In the genomic region with DNA sequence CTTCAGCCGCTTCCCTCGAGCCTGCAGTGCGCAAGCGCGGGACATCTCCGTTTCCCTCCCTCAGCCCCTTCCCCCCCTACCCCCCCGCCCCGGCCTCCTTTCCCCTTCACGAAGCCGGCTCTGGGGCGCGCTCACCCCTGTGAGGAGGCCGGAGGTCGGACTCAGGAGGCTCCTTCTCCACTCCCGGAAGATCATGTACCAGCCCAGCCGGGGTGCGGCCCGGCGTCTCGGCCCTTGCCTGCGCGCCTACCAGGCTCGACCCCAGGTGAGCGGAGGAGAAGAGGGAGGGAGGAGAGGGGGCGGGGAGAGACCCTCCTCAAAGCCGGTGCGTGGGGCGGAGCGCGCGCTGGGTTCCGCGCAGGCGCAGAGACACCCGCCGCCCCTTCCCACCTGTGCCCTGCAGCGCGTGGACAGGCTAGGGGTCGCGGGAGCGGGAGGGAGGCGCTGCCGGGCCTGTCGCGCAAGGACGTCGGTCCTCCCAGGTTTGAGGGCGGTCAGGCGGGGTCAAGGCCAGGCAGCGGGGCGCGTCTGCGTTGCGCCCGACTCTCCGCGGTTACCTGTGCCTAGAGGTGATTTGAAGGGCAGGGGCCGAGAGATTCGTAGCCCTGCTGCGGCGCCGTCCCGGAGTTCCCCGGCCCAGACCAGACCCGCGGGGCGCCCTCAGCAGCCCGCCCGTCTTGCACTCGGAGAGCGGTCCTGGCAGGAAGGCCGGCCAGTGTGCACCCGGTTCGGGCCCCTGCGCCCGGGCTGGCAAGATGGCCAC, we compare ENCODE assay signal across 1 cellular context.
A peak's percentile ranks its signal among the peaks of the same experiment; 100 is the strongest.
TF ChIP-seq lines count a peak whose summit lies in the region.

A gene with protein sequence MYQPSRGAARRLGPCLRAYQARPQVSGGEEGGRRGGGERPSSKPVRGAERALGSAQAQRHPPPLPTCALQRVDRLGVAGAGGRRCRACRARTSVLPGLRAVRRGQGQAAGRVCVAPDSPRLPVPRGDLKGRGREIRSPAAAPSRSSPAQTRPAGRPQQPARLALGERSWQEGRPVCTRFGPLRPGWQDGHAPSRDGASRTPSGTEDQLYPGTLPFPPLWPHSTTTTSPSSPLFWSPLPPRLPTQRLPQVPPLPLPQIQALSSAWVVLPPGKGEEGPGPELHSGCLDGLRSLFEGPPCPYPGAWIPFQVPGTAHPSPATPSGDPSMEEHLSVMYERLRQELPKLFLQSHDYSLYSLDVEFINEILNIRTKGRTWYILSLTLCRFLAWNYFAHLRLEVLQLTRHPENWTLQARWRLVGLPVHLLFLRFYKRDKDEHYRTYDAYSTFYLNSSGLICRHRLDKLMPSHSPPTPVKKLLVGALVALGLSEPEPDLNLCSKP (plus strand): TSS at position 95 of the 763 bp plus-strand sequence. CDS start 99 bp downstream, at position 194.

TF ChIP-seq in K562, 482 proteins besides CTCF, POLR2A, EP300 and RAD21 (continued from another document and continues in another):
- TF ChIP-seq, protein P1, sequence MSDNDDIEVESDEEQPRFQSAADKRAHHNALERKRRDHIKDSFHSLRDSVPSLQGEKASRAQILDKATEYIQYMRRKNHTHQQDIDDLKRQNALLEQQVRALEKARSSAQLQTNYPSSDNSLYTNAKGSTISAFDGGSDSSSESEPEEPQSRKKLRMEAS (CRISPR knock-in tag; IDR thresholded peaks at IDR 0.05): peak; percentile 89
- TF ChIP-seq SMAD3 (CRISPR knock-in tag; conservative IDR thresholded peaks at IDR 0.05) (no peak), SNIP1 (IDR thresholded peaks at IDR 0.05; ENCODE audit: low read depth) (no peak), JUNB (CRISPR knock-in tag; conservative IDR thresholded peaks at IDR 0.05) (no peak), HNRNPK (IDR thresholded peaks at IDR 0.05; ENCODE audit: low read depth, low read length, poor library complexity, severe bottlenecking) (peak; percentile 77), RBFOX2 (IDR thresholded peaks at IDR 0.05; ENCODE audit: low read depth, low read length) (peak; percentile 89), ETV1 (tag; conservative IDR thresholded peaks at IDR 0.05; ENCODE audit: low read depth) (peak; percentile 12; the same call in 1 of the 2 replicates), MBD1 (CRISPR knock-in tag; IDR thresholded peaks at IDR 0.05) (no peak), MAFG (tag; conservative IDR thresholded peaks at IDR 0.05) (no peak), CC2D1A (IDR thresholded peaks at IDR 0.05) (no peak), ATF1 (CRISPR knock-in tag; IDR thresholded peaks at IDR 0.05) (peak; percentile 13; the same call in 1 of the 2 replicates), ATF1 (tag; IDR thresholded peaks at IDR 0.05) (peak; percentile 65), ZNF586 (CRISPR knock-in tag; conservative IDR thresholded peaks at IDR 0.05) (no peak), ZNF583 (CRISPR knock-in tag; IDR thresholded peaks at IDR 0.05) (peak; percentile 50; the same call in 1 of the 2 replicates), ZBTB49 (CRISPR knock-in tag; IDR thresholded peaks at IDR 0.05; ENCODE audit: borderline replicate concordance) (no peak), HDAC1 (IDR thresholded peaks at IDR 0.05) (peak in 1 of 2 experiments; percentile 92; a peak in 2 of 4 replicates), CHD4 (IDR thresholded peaks at IDR 0.05; ENCODE audit: insufficient read depth, insufficient replicate concordance, low read depth, low read length, poor library complexity, severe bottlenecking) (peak; percentile 70), DDX20 (tag; IDR thresholded peaks at IDR 0.05; ENCODE audit: low read depth) (no peak), ZNF785 (CRISPR knock-in tag; IDR thresholded peaks at IDR 0.05) (no peak), TARDBP (IDR thresholded peaks at IDR 0.05) (peak; percentile 44; the same call in 1 of the 2 replicates), ZNF79 (CRISPR knock-in tag; IDR thresholded peaks at IDR 0.05; ENCODE audit: low read depth) (no peak), EWSR1 (IDR thresholded peaks at IDR 0.05; ENCODE audit: borderline replicate concordance, low read depth, partially characterized antibody) (no peak), ZNF140 (CRISPR knock-in tag; IDR thresholded peaks at IDR 0.05) (no peak), MYBL2 (IDR thresholded peaks at IDR 0.05; ENCODE audit: low read depth) (no peak), MYBL2 (CRISPR knock-in tag; IDR thresholded peaks at IDR 0.05; ENCODE audit: borderline replicate concordance) (no peak), CSDE1 (IDR thresholded peaks at IDR 0.05) (no peak), TAL1 (IDR thresholded peaks at IDR 0.05) (no peak), ZNF121 (CRISPR knock-in tag; conservative IDR thresholded peaks at IDR 0.05) (no peak), CBFA2T3 (IDR thresholded peaks at IDR 0.05) (no peak; the same call in 1 of the 2 replicates), ZNF24 (IDR thresholded peaks at IDR 0.05) (0 out of 2 replicates have a peak, but pooled peaks have one; percentile 28), SRSF1 (IDR thresholded peaks at IDR 0.05; ENCODE audit: low read depth, low read length) (no peak), RERE (CRISPR knock-in tag; IDR thresholded peaks at IDR 0.05; ENCODE audit: borderline replicate concordance) (no peak), BMI1 (IDR thresholded peaks at IDR 0.05; ENCODE audit: low read length) (no peak), ZBTB1 (CRISPR knock-in tag; IDR thresholded peaks at IDR 0.05; ENCODE audit: borderline replicate concordance, low read depth) (no peak)
- TF ChIP-seq, protein P2, sequence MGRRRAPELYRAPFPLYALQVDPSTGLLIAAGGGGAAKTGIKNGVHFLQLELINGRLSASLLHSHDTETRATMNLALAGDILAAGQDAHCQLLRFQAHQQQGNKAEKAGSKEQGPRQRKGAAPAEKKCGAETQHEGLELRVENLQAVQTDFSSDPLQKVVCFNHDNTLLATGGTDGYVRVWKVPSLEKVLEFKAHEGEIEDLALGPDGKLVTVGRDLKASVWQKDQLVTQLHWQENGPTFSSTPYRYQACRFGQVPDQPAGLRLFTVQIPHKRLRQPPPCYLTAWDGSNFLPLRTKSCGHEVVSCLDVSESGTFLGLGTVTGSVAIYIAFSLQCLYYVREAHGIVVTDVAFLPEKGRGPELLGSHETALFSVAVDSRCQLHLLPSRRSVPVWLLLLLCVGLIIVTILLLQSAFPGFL (CRISPR knock-in tag; IDR thresholded peaks at IDR 0.05): no peak
- TF ChIP-seq, protein P3, sequence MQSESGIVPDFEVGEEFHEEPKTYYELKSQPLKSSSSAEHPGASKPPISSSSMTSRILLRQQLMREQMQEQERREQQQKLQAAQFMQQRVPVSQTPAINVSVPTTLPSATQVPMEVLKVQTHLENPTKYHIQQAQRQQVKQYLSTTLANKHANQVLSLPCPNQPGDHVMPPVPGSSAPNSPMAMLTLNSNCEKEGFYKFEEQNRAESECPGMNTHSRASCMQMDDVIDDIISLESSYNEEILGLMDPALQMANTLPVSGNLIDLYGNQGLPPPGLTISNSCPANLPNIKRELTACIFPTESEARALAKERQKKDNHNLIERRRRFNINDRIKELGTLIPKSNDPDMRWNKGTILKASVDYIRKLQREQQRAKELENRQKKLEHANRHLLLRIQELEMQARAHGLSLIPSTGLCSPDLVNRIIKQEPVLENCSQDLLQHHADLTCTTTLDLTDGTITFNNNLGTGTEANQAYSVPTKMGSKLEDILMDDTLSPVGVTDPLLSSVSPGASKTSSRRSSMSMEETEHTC (IDR thresholded peaks at IDR 0.05): no peak
- TF ChIP-seq, protein P4, sequence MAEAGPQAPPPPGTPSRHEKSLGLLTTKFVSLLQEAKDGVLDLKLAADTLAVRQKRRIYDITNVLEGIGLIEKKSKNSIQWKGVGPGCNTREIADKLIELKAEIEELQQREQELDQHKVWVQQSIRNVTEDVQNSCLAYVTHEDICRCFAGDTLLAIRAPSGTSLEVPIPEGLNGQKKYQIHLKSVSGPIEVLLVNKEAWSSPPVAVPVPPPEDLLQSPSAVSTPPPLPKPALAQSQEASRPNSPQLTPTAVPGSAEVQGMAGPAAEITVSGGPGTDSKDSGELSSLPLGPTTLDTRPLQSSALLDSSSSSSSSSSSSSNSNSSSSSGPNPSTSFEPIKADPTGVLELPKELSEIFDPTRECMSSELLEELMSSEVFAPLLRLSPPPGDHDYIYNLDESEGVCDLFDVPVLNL (CRISPR knock-in tag; IDR thresholded peaks at IDR 0.05; ENCODE audit: low read depth): no peak; the same call in 1 of the 2 replicates
- TF ChIP-seq, protein P5, sequence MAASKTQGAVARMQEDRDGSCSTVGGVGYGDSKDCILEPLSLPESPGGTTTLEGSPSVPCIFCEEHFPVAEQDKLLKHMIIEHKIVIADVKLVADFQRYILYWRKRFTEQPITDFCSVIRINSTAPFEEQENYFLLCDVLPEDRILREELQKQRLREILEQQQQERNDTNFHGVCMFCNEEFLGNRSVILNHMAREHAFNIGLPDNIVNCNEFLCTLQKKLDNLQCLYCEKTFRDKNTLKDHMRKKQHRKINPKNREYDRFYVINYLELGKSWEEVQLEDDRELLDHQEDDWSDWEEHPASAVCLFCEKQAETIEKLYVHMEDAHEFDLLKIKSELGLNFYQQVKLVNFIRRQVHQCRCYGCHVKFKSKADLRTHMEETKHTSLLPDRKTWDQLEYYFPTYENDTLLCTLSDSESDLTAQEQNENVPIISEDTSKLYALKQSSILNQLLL (CRISPR knock-in tag; IDR thresholded peaks at IDR 0.05; ENCODE audit: borderline replicate concordance): no peak
